ENCODE assay signal across 15 cellular contexts in genomic region chr7:90430614-90431445, GRCh38. TPM values are rescaled to one million over a fixed set of nuclear protein-coding genes. Genes with fewer than 3 reads are reported as not detected.
"Had no signal": no experiment of that assay in that cellular context is flagged by ENCODE, and none has a peak within 500 bp of the region (broad histone marks: within the 10 kb centered on the region; RNA-seq: fewer than 3 reads in every experiment).

No MANE protein-coding gene starts in this region.

- H3K36me3 Mint-ChIP-seq: activated naive CD4-positive, alpha-beta T cell treated with anti-CD3 and anti-CD28 coated beads, Interleukin-2, amount 10 ng/mL, durations not matched to agents 7 days and 5 days had no signal

- H3K4me3 Mint-ChIP-seq: activated naive CD4-positive, alpha-beta T cell treated with anti-CD3 and anti-CD28 coated beads, Interleukin-2, amount 10 ng/mL, durations not matched to agents 7 days and 5 days; activated T-helper 17 cell treated with anti-CD3 and anti-CD28 coated beads, Interleukin-2, amount 50 U/mL, for 72 hours had no signal

- H3K27ac ChIP-seq: coronary artery, thyroid gland, vagina had no signal

- DNase-seq: activated CD4-positive, alpha-beta T cell treated with anti-CD3 and anti-CD28 coated beads for 48 hours; activated naive CD4-positive, alpha-beta T cell treated with anti-CD3 and anti-CD28 coated beads, Interleukin-2, amount 10 ng/mL, durations not matched to agents 7 days and 5 days; activated T-cell treated with anti-CD3 and anti-CD28 coated beads for 4 hours; caudate nucleus; effector CD4-positive, alpha-beta T cell; kidney glomerular epithelial cell; small intestine; thyroid gland had no signal

- H3K4me3 ChIP-seq: coronary artery, thyroid gland, vagina had no signal

- H3K36me3 ChIP-seq: thyroid gland, vagina had no signal

- H3K9me3 Mint-ChIP-seq: activated T-helper 17 cell treated with anti-CD3 and anti-CD28 coated beads, Interleukin-2, amount 50 U/mL, for 72 hours had no signal

- H3K27me3 ChIP-seq: thyroid gland, vagina had no signal

- ATAC-seq: activated T-helper 17 cell treated with anti-CD3 and anti-CD28 coated beads, Interleukin-2, amount 50 U/mL, for 72 hours had no signal

- H3K27ac Mint-ChIP-seq: activated naive CD4-positive, alpha-beta T cell treated with anti-CD3 and anti-CD28 coated beads, Interleukin-2, amount 10 ng/mL, durations not matched to agents 7 days and 5 days; activated T-helper 17 cell treated with anti-CD3 and anti-CD28 coated beads, Interleukin-2, amount 50 U/mL, for 72 hours had no signal

- H3K9me3 ChIP-seq: thyroid gland, vagina had no signal

- H3K4me1 ChIP-seq: thyroid gland, vagina had no signal

- H3K4me1 Mint-ChIP-seq: activated T-helper 17 cell treated with anti-CD3 and anti-CD28 coated beads, Interleukin-2, amount 50 U/mL, for 72 hours had no signal

RNA-seq across cellular contexts. Expression of gene PTTG1IP2, which starts 38.6 kb away (rescaled TPM):
- total RNA-seq: activated T-helper 17 cell treated with anti-CD3 and anti-CD28 coated beads, Interleukin-2, amount 50 U/mL, for 72 hours; endothelial cell of umbilical vein; fibroblast of lung; frontal cortex; lower leg skin; thyroid gland; vagina had no signal
